ENCODE assay signal across 8 cellular contexts in the genomic region with DNA sequence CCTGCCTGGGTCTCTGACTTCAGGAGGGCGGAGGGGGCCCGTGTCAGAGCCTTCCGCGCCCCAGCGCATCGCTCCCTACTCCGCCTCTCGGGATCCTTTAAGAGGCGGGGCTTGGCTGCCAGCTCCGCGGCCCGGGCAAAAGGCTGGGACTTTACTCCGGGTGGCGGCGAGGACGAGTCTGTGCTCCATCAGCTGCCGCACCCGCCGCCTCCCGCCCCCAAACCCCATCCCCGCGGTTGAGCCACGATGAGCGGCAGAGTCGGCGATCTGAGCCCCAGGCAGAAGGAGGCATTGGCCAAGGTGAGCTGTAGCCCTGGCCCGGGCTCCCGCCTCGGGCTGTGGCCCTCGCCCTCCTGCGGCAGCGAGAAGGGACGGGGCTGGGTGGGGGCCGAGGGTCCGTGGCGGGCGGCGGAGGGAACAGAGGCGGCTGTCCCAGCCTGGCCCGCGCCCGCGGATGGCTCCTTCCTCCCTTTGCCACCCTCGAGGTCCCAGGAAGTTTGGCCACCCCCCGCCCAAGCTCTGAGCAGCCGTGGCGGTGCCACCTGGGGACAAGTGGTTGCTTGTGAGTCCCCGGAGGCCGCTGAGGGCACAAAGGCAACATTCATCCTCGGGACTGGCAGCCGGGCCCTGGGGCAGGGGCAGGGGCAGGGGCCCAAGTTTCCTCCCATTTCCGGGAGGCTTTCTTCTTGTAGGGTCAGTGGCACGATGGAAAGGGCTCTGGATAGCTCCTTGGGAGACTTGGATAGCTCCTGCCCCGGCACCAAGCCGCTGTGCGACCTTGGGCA. TPM values are rescaled to one million over a fixed set of nuclear protein-coding genes. Genes with fewer than 3 reads are reported as not detected.
DNase-seq lines count a peak whose midpoint lies in the region; ATAC-seq and TF ChIP-seq lines count a peak whose summit lies in the region.

TSS of gene SEC14L2 (plus strand) at position 148 of the 785 bp plus-strand sequence. CDS start at position 247, 99 bp downstream.

- H3K9ac ChIP-seq in iPS-15b (ENCODE audit: low read depth, low read length): no peak within 1 kb of the TSS

- H3K9me3 Mint-ChIP-seq in MCF 10A (ENCODE audit: unreplicated experiment): no peaks in the 10 kb centered on the region

- CTCF ChIA-PET in MCF 10A (lab: Yijun Ruan, JAX): interaction anchor here (0.6 to 3.0 kb wide), 14 partner anchors 8 to 340 kb away, joined by 3 to 26 read pairs (median 4); partner anchors contain the start of genes MTFP1 and RNF215

- TSS peak; percentile 68 for BruUV-seq in MCF 10A (replicated peaks; lab: Mats Ljungman, UMichigan)

- H3K4me1 Mint-ChIP-seq in MCF 10A (ENCODE audit: insufficient read depth, unreplicated experiment): peaks cover 29% of the 10 kb centered on the region

- TF ChIP-seq EP300 in sigmoid colon (IDR thresholded peaks at IDR 0.05): no peak

- in situ Hi-C loops in KBM-7 (cut with MboI; ENCODE audit: low pct_unique_long_range_greater_than_20kb, low sequenced_read_pairs): loop anchor here (25.0 kb wide), 1 partner anchor 285 kb away; no protein-coding TSS in a partner anchor

- H3K27ac Mint-ChIP-seq in MCF 10A (ENCODE audit: low read depth, unreplicated experiment): peak within 1 kb of the TSS; percentile 81

- H3K4me3 ChIP-seq in WERI-Rb-1 (ENCODE audit: low read depth, low read length) (peak within 1 kb of the TSS; percentile 65), iPS-15b (ENCODE audit: low read depth, low read length) (peak within 1 kb of the TSS; percentile 64), sigmoid colon (peak within 1 kb of the TSS; percentile 57 to 77 (median 66))

- H3K36me3 ChIP-seq in WERI-Rb-1: peaks cover 7% of the 10 kb centered on the region; the same call in 1 of the 2 replicates
- H3K36me3 ChIP-seq in iPS-15b (ENCODE audit: control insufficient read depth, insufficient read depth, low read length): no peaks in the 10 kb centered on the region
- H3K36me3 ChIP-seq in sigmoid colon: no peaks in the 10 kb centered on the region

- peak within 1 kb of the TSS; percentile 85 for H3K4me3 Mint-ChIP-seq in MCF 10A (ENCODE audit: unreplicated experiment)

- no peaks in the 10 kb centered on the region for H3K9me3 ChIP-seq in WERI-Rb-1 (ENCODE audit: severe bottlenecking)
- no peaks in the 10 kb centered on the region for H3K9me3 ChIP-seq in iPS-15b (ENCODE audit: control insufficient read depth, insufficient read depth, low read length)
- H3K9me3 ChIP-seq in sigmoid colon: no peaks in the 10 kb centered on the region

- no peaks in the 10 kb centered on the region for H3K27me3 Mint-ChIP-seq in MCF 10A (ENCODE audit: insufficient read depth, unreplicated experiment)

- intact Hi-C loops in MCF 10A (cut with micrococcal nuclease) (loop anchor here (1.0 kb wide), 1 partner anchor 29 kb away; no protein-coding TSS in a partner anchor), sigmoid colon (cut with DNase I) (loop anchor here (2.0 kb wide), 1 partner anchor 28 kb away; the partner anchor contains the start of gene MTFP1)

- H3K4me1 ChIP-seq in iPS-15b (ENCODE audit: control insufficient read depth, insufficient read depth, low read length) (peaks cover 8% of the 10 kb centered on the region), sigmoid colon (peaks cover 0 to 32% (median 23%) of the 10 kb centered on the region in 4 donors)

- ATAC-seq in HG03432 (IDR thresholded peaks at IDR 0.05; ENCODE audit: unreplicated experiment): no peak
- ATAC-seq in HG03025 (IDR thresholded peaks at IDR 0.05; ENCODE audit: low FRiP score, unreplicated experiment): no peak

- TF ChIP-seq CTCF in WERI-Rb-1 (IDR thresholded peaks at IDR 0.05; ENCODE audit: low read depth, low read length): no peak
- no peak for TF ChIP-seq CTCF in MCF 10A (IDR thresholded peaks at IDR 0.05; ENCODE audit: unreplicated experiment)
- TF ChIP-seq CTCF in sigmoid colon (IDR thresholded peaks at IDR 0.05): no peak

- 1% methylated on average over 56 of the region's 56 CpGs for WGBS in sigmoid colon, 2 donors

- H3K27ac ChIP-seq in WERI-Rb-1 (no peak within 1 kb of the TSS), sigmoid colon (peak within 1 kb of the TSS; percentile 60 to 77 (median 72))

- DNase-seq in COR-L47 (lab: John Stamatoyannopoulos, UW): peak; percentile 38
- peak; percentile 52 for DNase-seq in KBM-7
- peak; percentile 78 for DNase-seq in WERI-Rb-1
- peak; percentile 72 for DNase-seq in MCF 10A (ENCODE audit: unreplicated experiment)
- DNase-seq in sigmoid colon: peak; percentile 88

- H3K27me3 ChIP-seq in WERI-Rb-1 (ENCODE audit: insufficient read depth, low read depth, severe bottlenecking) (no peaks in the 10 kb centered on the region), iPS-15b (ENCODE audit: control insufficient read depth, insufficient read depth, low read length) (peaks cover 20% of the 10 kb centered on the region), sigmoid colon (no peaks in the 10 kb centered on the region)

- TF ChIP-seq POLR2A in sigmoid colon (IDR thresholded peaks at IDR 0.05): peak in 1 of 2 donors; percentile 5

- peaks cover 17% of the 10 kb centered on the region for H3K36me3 Mint-ChIP-seq in MCF 10A (ENCODE audit: insufficient read depth, unreplicated experiment)

- POLR2A ChIA-PET in MCF 10A (lab: Yijun Ruan, JAX): interaction anchor here (0.6 to 16.9 kb wide), 15 partner anchors 9 to 638 kb away, joined by 3 to 532 read pairs (median 4); partner anchors contain the start of genes CASTOR1, CCDC157, MTFP1 and PES1

RNA-seq across cellular contexts. Expression of gene SEC14L2, which starts in this region (rescaled TPM):
- total RNA-seq in MCF 10A (2022) (20.0 and 29.1 TPM in 2 replicates), sigmoid colon (10 to 100 TPM in 2 of 4 donors, 1 to 10 TPM in 2; 4.7 to 12.1 (median 7.8) TPM)
- 1 to 10 TPM; 2.4 to 6.3 (median 5.5) TPM for polyA plus RNA-seq in sigmoid colon

Comparison
In these comparisons a context has a peak if more than half of its experiments do, and no peak if none do; other contexts are left out.
1. DNase-seq: peak in every context shown above with its lines; median percentile 88 in sigmoid colon; 78 in WERI-Rb-1; 72 in MCF 10A; 52 in KBM-7; 38 in COR-L47.